ENCODE assay signal across 33 cellular contexts in the genomic region with DNA sequence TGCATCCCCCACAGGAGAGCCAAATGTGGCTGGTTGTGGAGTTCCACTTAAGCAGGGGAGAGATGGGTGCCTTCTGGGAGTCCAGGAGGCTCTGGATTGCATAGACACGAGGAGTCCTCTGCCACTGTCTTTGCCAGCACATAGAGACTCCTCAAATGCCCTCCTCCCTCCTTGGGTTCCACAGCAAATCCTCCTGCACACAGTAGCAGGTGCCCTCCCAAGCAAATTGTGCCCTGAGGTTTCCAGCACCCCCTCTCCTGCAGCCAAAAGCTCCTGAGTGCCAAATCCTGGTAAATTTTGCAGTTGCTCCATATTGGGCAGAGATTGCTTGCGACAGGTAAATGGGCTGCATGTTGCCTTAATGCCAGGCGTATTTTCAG. TPM values are rescaled to one million over a fixed set of nuclear protein-coding genes. Genes with fewer than 3 reads are reported as not detected.
"Had no signal": no experiment of that assay in that cellular context is flagged by ENCODE, and none has a peak within 500 bp of the region (broad histone marks: within the 10 kb centered on the region; RNA-seq: fewer than 3 reads in every experiment).

No MANE protein-coding gene starts in this region.

- H3K36me3 ChIP-seq: colonic mucosa, gastrocnemius medialis, right atrium auricular region, tibial nerve had no signal

- H3K27ac ChIP-seq: colonic mucosa, gastrocnemius medialis, right atrium auricular region, tibial nerve had no signal

- DNase-seq: activated CD4-positive, alpha-beta T cell treated with anti-CD3 and anti-CD28 coated beads for 1 hour; activated CD4-positive, alpha-beta T cell treated with anti-CD3 and anti-CD28 coated beads, Interleukin-2, amount 10 ng/mL, durations not matched to agents 7 days and 5 days; activated CD8-positive, alpha-beta T cell treated with anti-CD3 and anti-CD28 coated beads for 36 hours; activated naive CD4-positive, alpha-beta T cell; activated T-cell treated with anti-CD3 and anti-CD28 coated beads for 4 hours; activated T-cell treated with anti-CD3 and anti-CD28 coated beads, Interleukin-2, amount 50 U/mL, for 72 hours; cerebellar nuclear complex; colonic mucosa; effector CD8-positive, alpha-beta T cell; gastrocnemius medialis; glutamatergic neuron; islet precursor cell; left cardiac atrium; mucosa of descending colon; stimulated activated CD4-positive, alpha-beta T cell treated with anti-CD3 and anti-CD28 coated beads, Interleukin-1b, Interleukin-23, amount 100 ng/mL, for 48 hours; stimulated activated CD4-positive, alpha-beta T cell treated with anti-CD3 and anti-CD28 coated beads, Interleukin-4, amount 100 ng/mL, for 4 hours; stimulated activated CD8-positive, alpha-beta memory T cell treated with anti-CD3 and anti-CD28 coated beads, Interleukin-4, amount 100 ng/mL, for 48 hours; T-helper 17 cell; T1000 had no signal

- H3K4me3 ChIP-seq: colonic mucosa, gastrocnemius medialis, mucosa of descending colon, right atrium auricular region, smooth muscle cell, tibial nerve had no signal

- H3K27ac Mint-ChIP-seq: activated CD4-positive, alpha-beta T cell treated with anti-CD3 and anti-CD28 coated beads, Interleukin-2, amount 10 ng/mL, durations not matched to agents 7 days and 5 days; activated CD8-positive, alpha-beta T cell treated with anti-CD3 and anti-CD28 coated beads for 36 hours; activated naive CD4-positive, alpha-beta T cell treated with anti-CD3 and anti-CD28 coated beads, Interleukin-2, amount 50 U/mL, for 72 hours; activated T-cell treated with anti-CD3 and anti-CD28 coated beads, Interleukin-2, amount 50 U/mL, for 72 hours; memory B cell; natural killer cell treated with Interleukin-12 subunit alpha and Interleukin-12 subunit beta and Interleukin-15 and Interleukin-18, amount 100 ng/mL, for 72 hours; stimulated activated memory B cell treated with anti-CD40 and anti-IgM and Interleukin-4, amounts not matched to agents 10 μg/mL and 1 μg/mL and 100 μg/mL, for 72 hours; T-helper 17 cell had no signal

- H3K4me3 Mint-ChIP-seq: activated CD4-positive, alpha-beta T cell treated with anti-CD3 and anti-CD28 coated beads, Interleukin-2, amount 10 ng/mL, durations not matched to agents 7 days and 5 days; activated CD8-positive, alpha-beta T cell treated with anti-CD3 and anti-CD28 coated beads for 36 hours; activated T-cell treated with anti-CD3 and anti-CD28 coated beads, Interleukin-2, amount 50 U/mL, for 72 hours; natural killer cell treated with Interleukin-12 subunit alpha and Interleukin-12 subunit beta and Interleukin-15 and Interleukin-18, amount 100 ng/mL, for 72 hours; stimulated activated memory B cell treated with anti-CD40 and anti-IgM and Interleukin-4, amounts not matched to agents 10 μg/mL and 1 μg/mL and 100 μg/mL, for 72 hours; T-helper 17 cell had no signal

- H3K36me3 Mint-ChIP-seq: memory B cell; natural killer cell treated with Interleukin-12 subunit alpha and Interleukin-12 subunit beta and Interleukin-15 and Interleukin-18, amount 100 ng/mL, for 72 hours; stimulated activated memory B cell treated with anti-CD40 and anti-IgM and Interleukin-4, amounts not matched to agents 10 μg/mL and 1 μg/mL and 100 μg/mL, for 72 hours had no signal

- H3K9me3 ChIP-seq: colonic mucosa, gastrocnemius medialis, mucosa of descending colon, right atrium auricular region, tibial nerve had no signal

- H3K9me3 Mint-ChIP-seq: activated CD8-positive, alpha-beta T cell treated with anti-CD3 and anti-CD28 coated beads for 36 hours; activated naive CD4-positive, alpha-beta T cell treated with anti-CD3 and anti-CD28 coated beads, Interleukin-2, amount 50 U/mL, for 72 hours; activated T-cell treated with anti-CD3 and anti-CD28 coated beads, Interleukin-2, amount 50 U/mL, for 72 hours; memory B cell; natural killer cell treated with Interleukin-12 subunit alpha and Interleukin-12 subunit beta and Interleukin-15 and Interleukin-18, amount 100 ng/mL, for 72 hours; stimulated activated memory B cell treated with anti-CD40 and anti-IgM and Interleukin-4, amounts not matched to agents 10 μg/mL and 1 μg/mL and 100 μg/mL, for 72 hours had no signal

RNA-seq across cellular contexts. Expression of a gene that starts 5.8 kb away (rescaled TPM):
- total RNA-seq: activated CD4-positive, alpha-beta T cell treated with anti-CD3 and anti-CD28 coated beads, Interleukin-2, amount 10 ng/mL, durations not matched to agents 7 days and 5 days; activated CD8-positive, alpha-beta T cell treated with anti-CD3 and anti-CD28 coated beads for 36 hours; activated naive CD4-positive, alpha-beta T cell treated with anti-CD3 and anti-CD28 coated beads, Interleukin-2, amount 50 U/mL, for 72 hours; dermis microvascular lymphatic vessel endothelial cell; epithelial cell of proximal tubule; gastrocnemius medialis; left cardiac atrium; lower leg skin; myocyte; natural killer cell treated with Interleukin-12 subunit alpha and Interleukin-12 subunit beta and Interleukin-15 and Interleukin-18, amount 100 ng/mL, for 72 hours; omental fat pad; pulmonary artery endothelial cell; right atrium auricular region; temporal lobe; tibial nerve had no signal

RNA-seq across cellular contexts. Expression of a gene that starts 48.5 kb away (rescaled TPM):
- total RNA-seq: activated CD4-positive, alpha-beta T cell treated with anti-CD3 and anti-CD28 coated beads, Interleukin-2, amount 10 ng/mL, durations not matched to agents 7 days and 5 days; activated CD8-positive, alpha-beta T cell treated with anti-CD3 and anti-CD28 coated beads for 36 hours; activated naive CD4-positive, alpha-beta T cell treated with anti-CD3 and anti-CD28 coated beads, Interleukin-2, amount 50 U/mL, for 72 hours; activated T-cell treated with anti-CD3 and anti-CD28 coated beads, Interleukin-2, amount 50 U/mL, for 72 hours; dermis microvascular lymphatic vessel endothelial cell; epithelial cell of proximal tubule; left cardiac atrium; natural killer cell treated with Interleukin-12 subunit alpha and Interleukin-12 subunit beta and Interleukin-15 and Interleukin-18, amount 100 ng/mL, for 72 hours; omental fat pad; pulmonary artery endothelial cell; right atrium auricular region; T-helper 17 cell; temporal lobe had no signal
